Comparison of ENCODE assay signal across 21 cellular contexts in genomic region chr7:41472427-41473125, GRCh38.
DNase-seq lines count a peak whose midpoint lies in the region; TF ChIP-seq lines count a peak whose summit lies in the region.
"Had no signal": no experiment of that assay in that cellular context is flagged by ENCODE, and none has a peak within 500 bp of the region (broad histone marks: within the 10 kb centered on the region; RNA-seq: fewer than 3 reads in every experiment).

No MANE protein-coding gene starts in this region.

- H3K36me3 Mint-ChIP-seq in mesothelial cell of epicardium, result no peaks in the 10 kb centered on the region
- H3K36me3 Mint-ChIP-seq in activated CD4-positive, alpha-beta memory T cell treated with anti-CD3 and anti-CD28 coated beads for 36 hours, result no peaks in the 10 kb centered on the region
- H3K36me3 Mint-ChIP-seq in endothelial cell (ENCODE audit: low read depth, unreplicated experiment), result no peaks in the 10 kb centered on the region
- H3K36me3 Mint-ChIP-seq: activated naive CD8-positive, alpha-beta T cell treated with anti-CD3 and anti-CD28 coated beads, Interleukin-2, amount 10 ng/mL, durations not matched to agents 7 days and 5 days had no signal

- POLR2A ChIA-PET in activated CD4-positive, alpha-beta memory T cell treated with anti-CD3 and anti-CD28 coated beads for 36 hours (lab: Charles Lee), result no interaction called here

- DNase-seq in HCEC 1CT (peak; percentile 46), astrocyte of the spinal cord (ENCODE audit: low read depth, low spot score) (peak; percentile 47), mesothelial cell of epicardium (ENCODE audit: low spot score in 2 of 2, unreplicated experiment in 2 of 2) (no peak), NCI-H146 (lab: John Stamatoyannopoulos, UW) (no peak), T1000 (lab: John Stamatoyannopoulos, UW) (no peak), endothelial cell (ENCODE audit: low spot score) (no peak)
- DNase-seq in activated CD4-positive, alpha-beta memory T cell treated with anti-CD3 and anti-CD28 coated beads for 36 hours, result no peak
- DNase-seq: activated CD4-positive, alpha-beta T cell treated with anti-CD3 and anti-CD28 coated beads for 4 hours; activated naive CD8-positive, alpha-beta T cell treated with anti-CD3 and anti-CD28 coated beads, Interleukin-2, amount 10 ng/mL, durations not matched to agents 7 days and 5 days; Caco-2; erythroblast; NCI-H1436; NCI-H2171 treated with DMSO at 0.1 percent for 48 hours; NCI-H526 treated with DMSO at 0.1 percent for 48 hours; stimulated activated CD4-positive, alpha-beta T cell treated with anti-CD3 and anti-CD28 coated beads, Interleukin-2, amount 100 ng/mL, for 48 hours; stimulated activated naive CD4-positive, alpha-beta T cell treated with Interleukin-2 at 50 U/mL for 16 hours; upper lobe of left lung had no signal

- no peak for TF ChIP-seq CTCF in astrocyte of the spinal cord (IDR thresholded peaks at IDR 0.05; ENCODE audit: low read depth, low read length)
- no peak for TF ChIP-seq CTCF in mesothelial cell of epicardium (IDR thresholded peaks at IDR 0.05; ENCODE audit: unreplicated experiment)
- TF ChIP-seq CTCF in endothelial cell (IDR thresholded peaks at IDR 0.05; ENCODE audit: unreplicated experiment), result no peak

- intact Hi-C loops in activated CD4-positive, alpha-beta memory T cell treated with anti-CD3 and anti-CD28 coated beads for 36 hours (cut with micrococcal nuclease), result no loop called here

- in situ Hi-C loops in astrocyte of the spinal cord (cut with HindIII; ENCODE audit: low sequenced_read_pairs), result no loop called here

- H3K4me3 Mint-ChIP-seq in mesothelial cell of epicardium (no peak overlapping the region), endothelial cell (ENCODE audit: unreplicated experiment) (no peak overlapping the region)
- no peak overlapping the region for H3K4me3 Mint-ChIP-seq in activated CD4-positive, alpha-beta memory T cell treated with anti-CD3 and anti-CD28 coated beads for 36 hours
- H3K4me3 Mint-ChIP-seq: activated naive CD8-positive, alpha-beta T cell treated with anti-CD3 and anti-CD28 coated beads, Interleukin-2, amount 10 ng/mL, durations not matched to agents 7 days and 5 days; nephron had no signal

- no peaks in the 10 kb centered on the region for H3K9me3 Mint-ChIP-seq in mesothelial cell of epicardium
- peaks cover 3% of the 10 kb centered on the region for H3K9me3 Mint-ChIP-seq in activated CD4-positive, alpha-beta memory T cell treated with anti-CD3 and anti-CD28 coated beads for 36 hours
- H3K9me3 Mint-ChIP-seq in endothelial cell (ENCODE audit: unreplicated experiment), result no peaks in the 10 kb centered on the region

- H3K4me1 Mint-ChIP-seq in mesothelial cell of epicardium (peaks cover 18% of the 10 kb centered on the region), endothelial cell (ENCODE audit: unreplicated experiment) (peaks cover 7% of the 10 kb centered on the region)
- H3K4me1 Mint-ChIP-seq in activated CD4-positive, alpha-beta memory T cell treated with anti-CD3 and anti-CD28 coated beads for 36 hours (ENCODE audit: low read depth), result no peaks in the 10 kb centered on the region
- H3K4me1 Mint-ChIP-seq: activated naive CD8-positive, alpha-beta T cell treated with anti-CD3 and anti-CD28 coated beads, Interleukin-2, amount 10 ng/mL, durations not matched to agents 7 days and 5 days had no signal

- no peaks in the 10 kb centered on the region for H3K27me3 Mint-ChIP-seq in mesothelial cell of epicardium (ENCODE audit: low read depth)
- no peaks in the 10 kb centered on the region for H3K27me3 Mint-ChIP-seq in activated CD4-positive, alpha-beta memory T cell treated with anti-CD3 and anti-CD28 coated beads for 36 hours
- H3K27me3 Mint-ChIP-seq in endothelial cell (ENCODE audit: unreplicated experiment), result peaks cover 2% of the 10 kb centered on the region
- H3K27me3 Mint-ChIP-seq: activated naive CD8-positive, alpha-beta T cell treated with anti-CD3 and anti-CD28 coated beads, Interleukin-2, amount 10 ng/mL, durations not matched to agents 7 days and 5 days had no signal

- CTCF ChIA-PET in activated CD4-positive, alpha-beta memory T cell treated with anti-CD3 and anti-CD28 coated beads for 36 hours (lab: Charles Lee), result no interaction called here

- no peak overlapping the region for H3K4me3 ChIP-seq in astrocyte of the spinal cord (ENCODE audit: low read depth, low read length)
- H3K4me3 ChIP-seq: HAP-1, skin epidermis, upper lobe of left lung had no signal

- H3K27ac Mint-ChIP-seq in mesothelial cell of epicardium (peak overlapping the region; percentile 7), endothelial cell (ENCODE audit: unreplicated experiment) (no peak overlapping the region)
- no peak overlapping the region for H3K27ac Mint-ChIP-seq in activated CD4-positive, alpha-beta memory T cell treated with anti-CD3 and anti-CD28 coated beads for 36 hours
- H3K27ac Mint-ChIP-seq: activated naive CD8-positive, alpha-beta T cell treated with anti-CD3 and anti-CD28 coated beads, Interleukin-2, amount 10 ng/mL, durations not matched to agents 7 days and 5 days; activated T-helper 2 cell treated with anti-CD3 and anti-CD28 coated beads, Interferon-gamma antibody, Interleukin-2, Interleukin-4, amounts not matched to agents 10 μg/mL and 5 μg/mL and 100 μg/mL, durations not matched to agents 14 hours and 24 hours and 36 hours had no signal

Comparison
In these comparisons a context has a peak if more than half of its experiments do, and no peak if none do; other contexts are left out.
1. DNase-seq: peak in HCEC 1CT (single experiment) and astrocyte of the spinal cord (single experiment); none in mesothelial cell of epicardium (0 of 2), NCI-H146 (single experiment), T1000 (single experiment), activated CD4-positive, alpha-beta memory T cell treated with anti-CD3 and anti-CD28 coated beads for 36 hours (single experiment) and endothelial cell (single experiment).